ENCODE assay signal across 18 cellular contexts in genomic region chr19:7358102-7358597, GRCh38.
"Had no signal": no experiment of that assay in that cellular context is flagged by ENCODE, and none has a peak within 500 bp of the region (broad histone marks: within the 10 kb centered on the region; RNA-seq: fewer than 3 reads in every experiment).

No MANE protein-coding gene starts in this region.

- H3K4me3 ChIP-seq: right atrium auricular region, thoracic aorta had no signal

- H3K4me1 ChIP-seq: right atrium auricular region had no signal

- H3K27ac Mint-ChIP-seq: nephron progenitor cell, progenitor cell of endocrine pancreas had no signal

- DNase-seq: activated CD4-positive, alpha-beta T cell treated with anti-CD3 and anti-CD28 coated beads, Interleukin-2, amount 50 U/mL, for 4 hours; activated CD4-positive, CD25-positive, alpha-beta regulatory T cell treated with anti-CD3 and anti-CD28 coated beads, Interleukin-2, amount 50 U/mL, for 72 hours; activated effector memory CD4-positive, alpha-beta T cell treated with Interleukin-2 at 50 U/mL for 16 hours; activated T-cell treated with anti-CD3 and anti-CD28 coated beads, Interleukin-2, amount 50 U/mL, for 24 hours; brain microvascular endothelial cell; cerebellar nuclear complex; effector CD8-positive, alpha-beta T cell; foreskin melanocyte; mesendoderm; nephron progenitor cell; occipital lobe; small intestine; stimulated activated CD4-positive, alpha-beta T cell treated with anti-CD3 and anti-CD28 coated beads, Interleukin-4, amount 100 ng/mL, for 24 hours; stomach had no signal

- H3K27me3 ChIP-seq: brain microvascular endothelial cell, right atrium auricular region, stomach had no signal

- ATAC-seq: activated naive CD4-positive, alpha-beta T cell treated with anti-CD3 and anti-CD28 coated beads, Interleukin-2, amount 50 U/mL, for 72 hours had no signal

- H3K27me3 Mint-ChIP-seq: activated T-cell treated with anti-CD3 and anti-CD28 coated beads, Interleukin-2, amount 50 U/mL, for 24 hours had no signal

- H3K36me3 ChIP-seq: brain microvascular endothelial cell, right atrium auricular region, stomach, thoracic aorta had no signal

- H3K9me3 Mint-ChIP-seq: activated T-cell treated with anti-CD3 and anti-CD28 coated beads, Interleukin-2, amount 50 U/mL, for 24 hours had no signal

- FAIRE-seq: small intestine had no signal

- H3K4me3 Mint-ChIP-seq: activated T-cell treated with anti-CD3 and anti-CD28 coated beads, Interleukin-2, amount 50 U/mL, for 24 hours; nephron progenitor cell had no signal

- H3K27ac ChIP-seq: brain microvascular endothelial cell, right atrium auricular region, thoracic aorta had no signal

- H3K9me3 ChIP-seq: right atrium auricular region, stomach, thoracic aorta had no signal
